Comparison of ENCODE assay signal across 13 cellular contexts in the genomic region with DNA sequence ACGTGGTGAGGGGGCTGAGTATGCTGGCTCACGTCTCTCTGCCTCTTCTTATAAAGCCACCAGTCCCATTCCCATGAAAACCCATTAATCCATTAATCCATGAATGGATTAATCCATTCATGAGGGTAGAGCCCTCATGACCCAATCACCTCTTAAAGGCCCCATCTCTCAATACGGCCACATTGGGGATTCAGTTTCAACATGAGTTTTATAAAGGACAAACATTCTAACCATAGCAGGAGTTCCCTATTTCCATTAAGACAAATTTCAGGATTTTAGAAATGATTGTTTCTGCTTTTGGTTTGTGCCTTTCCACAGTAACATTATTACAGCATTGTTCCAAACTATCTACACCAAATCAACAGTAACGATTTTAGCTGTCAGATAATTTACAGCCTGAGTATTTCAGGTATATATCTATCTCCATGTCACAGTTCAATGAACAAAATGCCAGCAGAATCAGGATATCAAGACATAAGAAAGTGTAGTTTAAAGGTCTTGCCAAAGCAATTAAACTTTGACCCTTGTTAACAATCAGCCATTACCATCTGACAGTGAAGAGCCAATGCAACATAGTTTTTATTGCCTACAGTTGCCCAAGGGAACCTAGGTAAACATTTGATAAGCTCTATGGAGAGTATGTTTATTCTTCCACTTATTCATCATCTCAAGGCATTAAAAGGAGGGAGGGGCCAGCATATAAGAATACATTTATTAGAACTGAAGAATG. TPM values are rescaled to one million over a fixed set of nuclear protein-coding genes. Genes with fewer than 3 reads are reported as not detected.
A peak's percentile ranks its signal among the peaks of the same experiment; 100 is the strongest.
DNase-seq lines count a peak whose midpoint lies in the region; ATAC-seq and TF ChIP-seq lines count a peak whose summit lies in the region.
"Had no signal": no experiment of that assay in that cellular context is flagged by ENCODE, and none has a peak within 500 bp of the region (broad histone marks: within the 10 kb centered on the region; RNA-seq: fewer than 3 reads in every experiment).

No MANE protein-coding gene starts in this region.

- H3K27ac ChIP-seq in body of pancreas (peak overlapping the region; percentile 32 to 93 (median 77)), ovary (no peak overlapping the region)
- H3K27ac ChIP-seq: brain microvascular endothelial cell, sigmoid colon had no signal

- H3K4me1 ChIP-seq in body of pancreas (peaks cover 68% of the 10 kb centered on the region), mucosa of stomach (ENCODE audit: control insufficient read depth, insufficient read depth, low read length) (peaks cover 58% of the 10 kb centered on the region), ovary (ENCODE audit: insufficient read depth) (peaks cover 9% of the 10 kb centered on the region)

- peak; percentile 39 for ATAC-seq in body of pancreas
- no peak for ATAC-seq in HG02763 (IDR thresholded peaks at IDR 0.05; ENCODE audit: unreplicated experiment)
- ATAC-seq: activated CD4-positive, alpha-beta T cell treated with anti-CD3 and anti-CD28 coated beads for 36 hours had no signal

- H3K9me3 ChIP-seq in body of pancreas (no peaks in the 10 kb centered on the region), mucosa of stomach (ENCODE audit: control insufficient read depth, low read length) (no peaks in the 10 kb centered on the region), ovary (no peaks in the 10 kb centered on the region)
- H3K9me3 ChIP-seq: sigmoid colon had no signal

- WGBS in body of pancreas, 2 donors, result 34 to 38% methylated on average over 4 of the region's 4 CpGs
- WGBS in ovary, 3 donors, result 68 to 78% (median 72%) methylated on average over 4 of the region's 4 CpGs

- H3K9ac ChIP-seq in mucosa of stomach (ENCODE audit: low read length), result peak overlapping the region; percentile 9

- TF ChIP-seq POLR2A in body of pancreas (IDR thresholded peaks at IDR 0.05) (no peak), ovary (IDR thresholded peaks at IDR 0.05) (no peak)

- no peaks in the 10 kb centered on the region for H3K36me3 ChIP-seq in body of pancreas (replicated peaks in 1 of 2; ENCODE audit: insufficient read depth in 1 of 2, low read depth in 2 of 2)
- H3K36me3 ChIP-seq in mucosa of stomach (ENCODE audit: control insufficient read depth, insufficient read depth, low read length), result no peaks in the 10 kb centered on the region
- H3K36me3 ChIP-seq in ovary, result no peaks in the 10 kb centered on the region
- H3K36me3 ChIP-seq: brain microvascular endothelial cell, sigmoid colon had no signal

- H3K4me3 ChIP-seq in body of pancreas (no peak overlapping the region), mucosa of stomach (ENCODE audit: low read length) (no peak overlapping the region), ovary (no peak overlapping the region)
- H3K4me3 ChIP-seq: sigmoid colon had no signal

- intact Hi-C loops in body of pancreas (cut with DNase I), result no loop called here
- intact Hi-C loops in ovary (cut with DNase I), result no loop called here

- no peaks in the 10 kb centered on the region for H3K27me3 ChIP-seq in body of pancreas
- H3K27me3 ChIP-seq in mucosa of stomach (ENCODE audit: control insufficient read depth, insufficient read depth, low read length), result no peaks in the 10 kb centered on the region
- no peaks in the 10 kb centered on the region for H3K27me3 ChIP-seq in ovary
- H3K27me3 ChIP-seq: brain microvascular endothelial cell, sigmoid colon had no signal

- TF ChIP-seq EP300 in ovary (IDR thresholded peaks at IDR 0.05), result no peak

- DNase-seq in CD1c-positive myeloid dendritic cell (ENCODE audit: extremely low spot score), result peak; percentile 77
- DNase-seq in LoVo (ENCODE audit: low spot score), result peak; percentile 94
- peak in 1 of 4 donors; percentile 37 for DNase-seq in body of pancreas
- DNase-seq in ovary, result no peak
- no peak for DNase-seq in NCI-H2081 treated with DMSO at 0.1 percent for 48 hours (lab: John Stamatoyannopoulos, UW)
- no peak for DNase-seq in KG1 (lab: John Stamatoyannopoulos, UW)
- DNase-seq: activated CD4-positive, alpha-beta T cell treated with anti-CD3 and anti-CD28 coated beads for 36 hours; brain microvascular endothelial cell; hypothalamus; sigmoid colon; substantia nigra had no signal

- TF ChIP-seq CTCF in body of pancreas (IDR thresholded peaks at IDR 0.05) (no peak), ovary (IDR thresholded peaks at IDR 0.05) (no peak)

RNA-seq across cellular contexts. Expression of a gene that starts 3.8 kb away (rescaled TPM):
- total RNA-seq in body of pancreas (100 to 1,000 TPM in 1 of 2 donors, 10 to 100 TPM in 1; 99.1 to 118 TPM), ovary (100 to 1,000 TPM; 140 to 266 (median 174) TPM)
- polyA plus RNA-seq in ovary, result 100 to 1,000 TPM; 196 to 244 TPM

Comparison
In these comparisons a context has a peak if more than half of its experiments do, and no peak if none do; other contexts are left out.
1. DNase-seq: peak in CD1c-positive myeloid dendritic cell (single experiment) and LoVo (single experiment); none in ovary (0 of 5), NCI-H2081 treated with DMSO at 0.1 percent for 48 hours (single experiment) and KG1 (single experiment).
2. H3K27ac ChIP-seq: peak in body of pancreas (4 of 4); none in ovary (0 of 2).